Comparison of ENCODE assay signal across 23 cellular contexts in genomic region chr10:20630092-20630643, GRCh38.
"Had no signal": no experiment of that assay in that cellular context is flagged by ENCODE, and none has a peak within 500 bp of the region (broad histone marks: within the 10 kb centered on the region; RNA-seq: fewer than 3 reads in every experiment).

No MANE protein-coding gene starts in this region.

- H3K4me1 Mint-ChIP-seq: naive thymus-derived CD8-positive, alpha-beta T cell; stimulated activated naive B cell treated with anti-CD40 and anti-IgM and Interleukin-4, amounts not matched to agents 10 μg/mL and 1 μg/mL and 100 μg/mL, for 72 hours had no signal

- H3K27me3 ChIP-seq: gastrocnemius medialis, left lung, right atrium auricular region, tibial nerve, upper lobe of left lung, uterus had no signal

- ATAC-seq: effector memory CD8-positive, alpha-beta T cell; gastrocnemius medialis; left cardiac atrium; left lung; naive thymus-derived CD8-positive, alpha-beta T cell; sciatic nerve; stimulated activated naive B cell treated with anti-CD40 and anti-IgM and Interleukin-4, amounts not matched to agents 10 μg/mL and 1 μg/mL and 100 μg/mL, for 72 hours had no signal

- H3K27ac Mint-ChIP-seq: effector memory CD8-positive, alpha-beta T cell; naive thymus-derived CD8-positive, alpha-beta T cell; nephron progenitor cell; stimulated activated naive B cell treated with anti-CD40 and anti-IgM and Interleukin-4, amounts not matched to agents 10 μg/mL and 1 μg/mL and 100 μg/mL, for 72 hours; stimulated activated naive CD8-positive, alpha-beta T cell treated with anti-CD3 and anti-CD28 coated beads, Interleukin-15, Interleukin-2, amounts not matched to agents 100 ng/mL and 50 ng/mL, for 24 hours had no signal

- H3K9me3 Mint-ChIP-seq: naive thymus-derived CD8-positive, alpha-beta T cell; nephron progenitor cell; stimulated activated naive B cell treated with anti-CD40 and anti-IgM and Interleukin-4, amounts not matched to agents 10 μg/mL and 1 μg/mL and 100 μg/mL, for 72 hours; stimulated activated naive CD8-positive, alpha-beta T cell treated with anti-CD3 and anti-CD28 coated beads, Interleukin-15, Interleukin-2, amounts not matched to agents 100 ng/mL and 50 ng/mL, for 24 hours had no signal

- H3K27ac ChIP-seq: gastrocnemius medialis, left lung, prostate gland, right atrium auricular region, thoracic aorta, tibial nerve, upper lobe of left lung, uterus had no signal

- DNase-seq: cortex of kidney; effector memory CD8-positive, alpha-beta T cell; gastrocnemius medialis; head of caudate nucleus; left cardiac atrium; left lung; mesendoderm; midbrain; naive thymus-derived CD8-positive, alpha-beta T cell; nephron progenitor cell; nucleus accumbens; stimulated activated CD4-positive, alpha-beta T cell treated with anti-CD3 and anti-CD28 coated beads, Interleukin-2, amount 100 ng/mL, for 24 hours; stimulated activated CD4-positive, alpha-beta T cell treated with anti-CD3 and anti-CD28 coated beads, Interleukin-4, amount 100 ng/mL, for 4 hours; stimulated activated naive B cell treated with anti-CD40 and anti-IgM and Interleukin-4, amounts not matched to agents 10 μg/mL and 1 μg/mL and 100 μg/mL, for 72 hours; upper lobe of left lung; uterus had no signal

- H3K9me3 ChIP-seq: gastrocnemius medialis, left lung, prostate gland, thoracic aorta, tibial nerve, upper lobe of left lung, uterus had no signal

- FAIRE-seq: endometrium had no signal

- H3K4me1 ChIP-seq: gastrocnemius medialis, left lung, prostate gland, tibial nerve, upper lobe of left lung, uterus had no signal

- H3K36me3 ChIP-seq: gastrocnemius medialis, left lung, prostate gland, right atrium auricular region, thoracic aorta, tibial nerve, upper lobe of left lung, uterus had no signal

- H3K4me3 ChIP-seq: gastrocnemius medialis, left lung, prostate gland, right atrium auricular region, thoracic aorta, tibial nerve, upper lobe of left lung, uterus had no signal

- H3K36me3 Mint-ChIP-seq: naive thymus-derived CD8-positive, alpha-beta T cell; stimulated activated naive B cell treated with anti-CD40 and anti-IgM and Interleukin-4, amounts not matched to agents 10 μg/mL and 1 μg/mL and 100 μg/mL, for 72 hours had no signal

- H3K27me3 Mint-ChIP-seq: effector memory CD8-positive, alpha-beta T cell; stimulated activated naive B cell treated with anti-CD40 and anti-IgM and Interleukin-4, amounts not matched to agents 10 μg/mL and 1 μg/mL and 100 μg/mL, for 72 hours; stimulated activated naive CD8-positive, alpha-beta T cell treated with anti-CD3 and anti-CD28 coated beads, Interleukin-15, Interleukin-2, amounts not matched to agents 100 ng/mL and 50 ng/mL, for 24 hours had no signal

- H3K4me3 Mint-ChIP-seq: effector memory CD8-positive, alpha-beta T cell; naive thymus-derived CD8-positive, alpha-beta T cell; nephron progenitor cell; stimulated activated naive B cell treated with anti-CD40 and anti-IgM and Interleukin-4, amounts not matched to agents 10 μg/mL and 1 μg/mL and 100 μg/mL, for 72 hours; stimulated activated naive CD8-positive, alpha-beta T cell treated with anti-CD3 and anti-CD28 coated beads, Interleukin-15, Interleukin-2, amounts not matched to agents 100 ng/mL and 50 ng/mL, for 24 hours had no signal
